ENCODE assay signal across 8 cellular contexts in genomic region chr10:70348228-70348850, GRCh38. TPM values are rescaled to one million over a fixed set of nuclear protein-coding genes. Genes with fewer than 3 reads are reported as not detected.
DNase-seq lines count a peak whose midpoint lies in the region; ATAC-seq and TF ChIP-seq lines count a peak whose summit lies in the region.

No MANE protein-coding gene starts in this region.

- no peak overlapping the region for H3K4me2 ChIP-seq in OCI-LY1 (ENCODE audit: low read length)

- DNase-seq in AG08396 (ENCODE audit: low spot score), result peak; percentile 49
- peak; percentile 59 for DNase-seq in choroid plexus epithelial cell (ENCODE audit: low read depth)
- peak; percentile 55 for DNase-seq in myocyte (ENCODE audit: low read depth)
- no peak for DNase-seq in CD4-positive, alpha-beta memory T cell
- no peak for DNase-seq in coronary artery (ENCODE audit: low spot score)

- TF ChIP-seq CTCF in GM12875 (IDR thresholded peaks at IDR 0.05; ENCODE audit: borderline replicate concordance, insufficient read depth, low read depth, low read length), result peak; percentile 68
- peak; percentile 79 for TF ChIP-seq CTCF in OCI-LY1 (IDR thresholded peaks at IDR 0.05; ENCODE audit: low read length)
- TF ChIP-seq CTCF in choroid plexus epithelial cell (conservative IDR thresholded peaks at IDR 0.05; ENCODE audit: low read depth, low read length), result peak; percentile 84
- no peak for TF ChIP-seq CTCF in coronary artery (IDR thresholded peaks at IDR 0.05)

- no peaks in the 10 kb centered on the region for H3F3A ChIP-seq in OCI-LY1 (ENCODE audit: insufficient read depth, low read length)

- no peak overlapping the region for H3K4me3 Mint-ChIP-seq in CD4-positive, alpha-beta memory T cell

- no peaks in the 10 kb centered on the region for H3K36me3 ChIP-seq in OCI-LY1 (ENCODE audit: insufficient read depth, low read length)
- no peaks in the 10 kb centered on the region for H3K36me3 ChIP-seq in CD4-positive, alpha-beta memory T cell (ENCODE audit: insufficient read depth, low read length)

- H3K9me3 ChIP-seq in OCI-LY1 (ENCODE audit: low read length), result no peaks in the 10 kb centered on the region
- no peaks in the 10 kb centered on the region for H3K9me3 ChIP-seq in CD4-positive, alpha-beta memory T cell (ENCODE audit: control insufficient read depth in 1 of 2, low read length in 2 of 2)

- no peaks in the 10 kb centered on the region for H3K9me2 ChIP-seq in OCI-LY1 (ENCODE audit: low read depth, low read length)

- H3K79me2 ChIP-seq in OCI-LY1 (ENCODE audit: insufficient read depth, low read length), result no peaks in the 10 kb centered on the region

- no peaks in the 10 kb centered on the region for H3K36me3 Mint-ChIP-seq in CD4-positive, alpha-beta memory T cell

- CTCF ChIA-PET in CD4-positive, alpha-beta memory T cell (lab: Charles Lee; ENCODE audit: partially characterized antibody), result interaction anchor here (1.1 to 1.4 kb wide), 4 partner anchors 17 to 129 kb away, joined by 3 to 10 read pairs (median 4); no protein-coding TSS in a partner anchor

- H3K27ac ChIP-seq in OCI-LY1 (ENCODE audit: low read depth, low read length, poor library complexity, severe bottlenecking) (no peak overlapping the region), coronary artery (no peak overlapping the region)
- H3K27ac ChIP-seq in CD4-positive, alpha-beta memory T cell (ENCODE audit: low read depth, low read length), result no peak overlapping the region

- no peaks in the 10 kb centered on the region for H3K27me3 Mint-ChIP-seq in CD4-positive, alpha-beta memory T cell

- no peak for ATAC-seq in GM19035 (IDR thresholded peaks at IDR 0.05; ENCODE audit: unreplicated experiment)

- H2AFZ ChIP-seq in OCI-LY1 (ENCODE audit: low read length), result no peak overlapping the region

- no peak overlapping the region for H3K4me3 ChIP-seq in GM12875 (ENCODE audit: low read depth, low read length)
- no peak overlapping the region for H3K4me3 ChIP-seq in OCI-LY1 (ENCODE audit: low read depth, low read length, poor library complexity, severe bottlenecking)
- no peak overlapping the region for H3K4me3 ChIP-seq in choroid plexus epithelial cell (ENCODE audit: low read depth, low read length)
- no peak overlapping the region for H3K4me3 ChIP-seq in CD4-positive, alpha-beta memory T cell (ENCODE audit: low read length in 2 of 2)
- no peak overlapping the region for H3K4me3 ChIP-seq in coronary artery

- no peaks in the 10 kb centered on the region for H3K4me1 ChIP-seq in OCI-LY1 (ENCODE audit: insufficient read depth, low read length, severe bottlenecking)
- H3K4me1 ChIP-seq in CD4-positive, alpha-beta memory T cell (ENCODE audit: insufficient read depth, low read length), result no peaks in the 10 kb centered on the region

- H3K9ac ChIP-seq in OCI-LY1 (ENCODE audit: low read length), result no peak overlapping the region

- H3K27me3 ChIP-seq in OCI-LY1 (ENCODE audit: insufficient read depth, low read length), result no peaks in the 10 kb centered on the region
- no peaks in the 10 kb centered on the region for H3K27me3 ChIP-seq in CD4-positive, alpha-beta memory T cell (ENCODE audit: insufficient read depth, low read length)

- H3K9me3 Mint-ChIP-seq in CD4-positive, alpha-beta memory T cell, result no peaks in the 10 kb centered on the region

- no peaks in the 10 kb centered on the region for H3K4me1 Mint-ChIP-seq in CD4-positive, alpha-beta memory T cell

- peak overlapping the region in 1 of 7 donors; percentile 45 for H3K27ac Mint-ChIP-seq in CD4-positive, alpha-beta memory T cell

- intact Hi-C loops in CD4-positive, alpha-beta memory T cell (cut with micrococcal nuclease), result no loop called here

- H4K20me1 ChIP-seq in OCI-LY1 (ENCODE audit: insufficient read depth, low read length), result no peaks in the 10 kb centered on the region

- POLR2A ChIA-PET in CD4-positive, alpha-beta memory T cell (lab: Charles Lee; ENCODE audit: partially characterized antibody), result no interaction called here

RNA-seq across cellular contexts. Expression of gene LRRC20, which starts 34.1 kb away (rescaled TPM):
- total RNA-seq in myocyte, result 17.3 and 23.9 TPM in 2 replicates
- 11.6 TPM for polyA plus RNA-seq in myocyte (2012)
- 1 to 10 TPM; 2.9 to 3.4 TPM for total RNA-seq in CD4-positive, alpha-beta memory T cell
- 1 to 10 TPM; 3.7 to 4.4 TPM for polyA plus RNA-seq in CD4-positive, alpha-beta memory T cell

RNA-seq across cellular contexts. Expression of gene EIF4EBP2, which starts 55.6 kb away (rescaled TPM):
- total RNA-seq in myocyte, result 70.7 and 75.3 TPM in 2 replicates
- polyA plus RNA-seq in myocyte (2012), result 40.0 TPM
- total RNA-seq in CD4-positive, alpha-beta memory T cell, result 10 to 100 TPM; 54.5 to 56.9 TPM
- 10 to 100 TPM; 67.7 to 83.9 TPM for polyA plus RNA-seq in CD4-positive, alpha-beta memory T cell

Comparison
In these comparisons a context has a peak if more than half of its experiments do, and no peak if none do; other contexts are left out.
1. DNase-seq: peak in AG08396 (single experiment), choroid plexus epithelial cell (single experiment) and myocyte (single experiment); none in CD4-positive, alpha-beta memory T cell (0 of 5) and coronary artery (single experiment).